Comparison of ENCODE assay signal across 1 cellular context in the genomic region with DNA sequence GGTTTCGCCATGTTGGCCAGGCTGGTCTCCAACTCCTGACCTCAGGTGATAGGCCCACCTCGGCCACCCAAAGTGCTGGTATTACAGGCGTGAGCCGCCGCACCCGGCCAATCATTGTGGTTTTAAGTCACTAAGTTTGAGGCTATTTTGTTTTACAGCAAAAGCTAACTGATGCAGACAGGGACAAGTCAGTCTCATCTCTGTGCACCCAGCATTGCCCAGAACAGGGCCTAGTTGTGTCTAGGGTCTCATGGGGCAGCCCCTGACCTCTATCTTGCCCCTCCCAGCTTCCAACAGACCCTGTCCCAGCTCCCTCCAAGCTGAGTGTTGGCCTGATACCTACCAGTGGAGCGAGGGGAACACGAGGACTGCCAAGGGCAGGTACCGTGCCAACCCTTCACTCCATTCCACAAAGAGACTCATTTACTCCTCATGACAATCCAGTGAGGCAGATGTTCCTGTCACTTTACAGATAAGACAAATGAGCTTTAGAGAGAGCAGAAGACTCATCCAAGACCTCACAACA.
TF ChIP-seq lines count a peak whose summit lies in the region.

No MANE protein-coding gene starts in this region.

TF ChIP-seq in H1, 55 proteins besides CTCF, POLR2A, EP300 and RAD21:
- TF ChIP-seq SIRT6 (IDR thresholded peaks at IDR 0.05; ENCODE audit: low read length) (no peak), RNF2 (IDR thresholded peaks at IDR 0.05; ENCODE audit: borderline replicate concordance, low read depth, low read length, missing control alignments, poor library complexity, severe bottlenecking) (no peak), NRF1 (IDR thresholded peaks at IDR 0.05; ENCODE audit: low read depth, low read length) (no peak), POU5F1 (IDR thresholded peaks at IDR 0.05; ENCODE audit: low read depth, low read length) (no peak), SIX5 (IDR thresholded peaks at IDR 0.05; ENCODE audit: low read depth, low read length) (no peak), ZNF274 (IDR thresholded peaks at IDR 0.05; ENCODE audit: borderline replicate concordance, extremely low read depth, low read length) (no peak), JUND (IDR thresholded peaks at IDR 0.05; ENCODE audit: low read length) (no peak), TEAD4 (IDR thresholded peaks at IDR 0.05; ENCODE audit: low read depth, low read length) (no peak), EZH2 (IDR thresholded peaks at IDR 0.05; ENCODE audit: low read depth, low read length, severe bottlenecking) (no peak), CEBPB (IDR thresholded peaks at IDR 0.05; ENCODE audit: low read depth, low read length) (no peak), KDM4A (IDR thresholded peaks at IDR 0.05; ENCODE audit: low read depth, low read length, severe bottlenecking) (no peak), TAF1 (IDR thresholded peaks at IDR 0.05; ENCODE audit: low read depth, low read length) (no peak)
- TF ChIP-seq, protein P1, sequence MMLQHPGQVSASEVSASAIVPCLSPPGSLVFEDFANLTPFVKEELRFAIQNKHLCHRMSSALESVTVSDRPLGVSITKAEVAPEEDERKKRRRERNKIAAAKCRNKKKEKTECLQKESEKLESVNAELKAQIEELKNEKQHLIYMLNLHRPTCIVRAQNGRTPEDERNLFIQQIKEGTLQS (IDR thresholded peaks at IDR 0.05; ENCODE audit: insufficient read depth, low read depth, low read length) = no peak
TF ChIP-seq in H1: peak in this region for 0.
